8 cellular contexts compared by ENCODE assay signal in genomic region chr12:13362260-13362841, GRCh38.
DNase-seq lines count a peak whose midpoint lies in the region; ATAC-seq lines count a peak whose summit lies in the region.

No MANE protein-coding gene starts in this region.

- H3K27ac ChIP-seq in mesenchymal stem cell (ENCODE audit: low read length, poor library complexity, severe bottlenecking): no peak overlapping the region

- peak overlapping the region; percentile 53 for H2AFZ ChIP-seq in mesenchymal stem cell (ENCODE audit: low read depth, low read length)

- no peak overlapping the region for H2BK5ac ChIP-seq in mesenchymal stem cell (ENCODE audit: low read depth, low read length, poor library complexity, severe bottlenecking)

- H3K9ac ChIP-seq in mesenchymal stem cell (ENCODE audit: low read length): no peak overlapping the region

- no peak overlapping the region for H2BK12ac ChIP-seq in mesenchymal stem cell (ENCODE audit: low read length in 2 of 2)

- H3K27me3 ChIP-seq in mesenchymal stem cell (ENCODE audit: control insufficient read depth in 1 of 2, insufficient read depth in 1 of 2, low read length in 2 of 2): peaks cover 0 to 4% of the 10 kb centered on the region in 2 experiments

- H4K8ac ChIP-seq in mesenchymal stem cell (ENCODE audit: low read length): no peak overlapping the region

- H3K4me1 ChIP-seq in mesenchymal stem cell (ENCODE audit: control insufficient read depth, insufficient read depth, low read depth, low read length): no peaks in the 10 kb centered on the region

- H2BK15ac ChIP-seq in mesenchymal stem cell (ENCODE audit: low read depth, poor library complexity, severe bottlenecking): no peak overlapping the region

- ATAC-seq in HG02571 (IDR thresholded peaks at IDR 0.05; ENCODE audit: unreplicated experiment): peak; percentile 94
- ATAC-seq in T-helper 17 cell: peak; percentile 65

- no peaks in the 10 kb centered on the region for H3K79me1 ChIP-seq in mesenchymal stem cell (replicated peaks; ENCODE audit: low read length, poor library complexity, severe bottlenecking)

- H3K23ac ChIP-seq in mesenchymal stem cell (ENCODE audit: low read length in 2 of 2): no peak overlapping the region

- peak; percentile 11 for DNase-seq in SKM-1 treated with dmso at 0.1 percent for 144 hours (lab: John Stamatoyannopoulos, UW; ENCODE audit: unreplicated experiment)
- no peak for DNase-seq in SKM-1 (lab: John Stamatoyannopoulos, UW; ENCODE audit: unreplicated experiment)
- peak; percentile 85 for DNase-seq in NCI-H1092 treated with DMSO at 0.1 percent for 48 hours (lab: John Stamatoyannopoulos, UW)
- DNase-seq in T-helper 17 cell: no peak
- DNase-seq in effector CD4-positive, alpha-beta T cell: peak; percentile 15
- peak; percentile 42 for DNase-seq in mesenchymal stem cell
- peak; percentile 21 for DNase-seq in stromal cell of bone marrow (ENCODE audit: low read depth)

- H3K36me3 ChIP-seq in mesenchymal stem cell (ENCODE audit: control insufficient read depth in 1 of 2, insufficient read depth in 2 of 2, low read depth in 1 of 2, low read length in 2 of 2): no peaks in the 10 kb centered on the region

- H3K18ac ChIP-seq in mesenchymal stem cell (ENCODE audit: low read depth in 1 of 2, low read length in 2 of 2): no peak overlapping the region

- H3K4ac ChIP-seq in mesenchymal stem cell (ENCODE audit: low read depth in 1 of 2, low read length in 2 of 2): no peak overlapping the region

- H3K27ac Mint-ChIP-seq in T-helper 17 cell: peak overlapping the region; percentile 35

- H2AK5ac ChIP-seq in mesenchymal stem cell (ENCODE audit: low read length, severe bottlenecking): no peak overlapping the region

- H3K14ac ChIP-seq in mesenchymal stem cell (ENCODE audit: low read length in 2 of 2): no peak overlapping the region

- no peak overlapping the region for H4K91ac ChIP-seq in mesenchymal stem cell (ENCODE audit: low read length)

- peaks cover 6% of the 10 kb centered on the region for H3K36me3 Mint-ChIP-seq in T-helper 17 cell (ENCODE audit: low read depth)

- H3K4me3 Mint-ChIP-seq in T-helper 17 cell: no peak overlapping the region

- WGBS in mesenchymal stem cell: 47% methylated on average over 4 of the region's 5 CpGs

- no peak overlapping the region for H3K4me2 ChIP-seq in mesenchymal stem cell (ENCODE audit: low read length, poor library complexity, severe bottlenecking)

- no peaks in the 10 kb centered on the region for H3K4me1 Mint-ChIP-seq in T-helper 17 cell

- H3K9me3 ChIP-seq in T-helper 17 cell (ENCODE audit: control insufficient read depth, low read length, poor library complexity, severe bottlenecking) (no peaks in the 10 kb centered on the region), mesenchymal stem cell (ENCODE audit: control insufficient read depth, low read length) (no peaks in the 10 kb centered on the region)

- peaks cover 55% of the 10 kb centered on the region for H3K27me3 Mint-ChIP-seq in T-helper 17 cell

- no peak overlapping the region for H3K4me3 ChIP-seq in mesenchymal stem cell (ENCODE audit: insufficient read depth in 1 of 2, low read depth in 1 of 2, low read length in 2 of 2)

- no peak overlapping the region for H2BK120ac ChIP-seq in mesenchymal stem cell (ENCODE audit: low read depth, low read length)

Comparison
In these comparisons a context has a peak if more than half of its experiments do, and no peak if none do; other contexts are left out.
1. DNase-seq: peak in SKM-1 treated with dmso at 0.1 percent for 144 hours (single experiment), NCI-H1092 treated with DMSO at 0.1 percent for 48 hours (single experiment), effector CD4-positive, alpha-beta T cell (single experiment), mesenchymal stem cell (single experiment) and stromal cell of bone marrow (single experiment); none in SKM-1 (single experiment) and T-helper 17 cell (0 of 3).